Comparison of ENCODE assay signal across 8 cellular contexts in genomic region chr9:121744002-121744686, GRCh38.
DNase-seq lines count a peak whose midpoint lies in the region; ATAC-seq and TF ChIP-seq lines count a peak whose summit lies in the region.

No MANE protein-coding gene starts in this region.

- no peak overlapping the region for H3K4me3 Mint-ChIP-seq in activated CD4-positive, alpha-beta memory T cell treated with anti-CD3 and anti-CD28 coated beads, Interleukin-2, amount 10 ng/mL, durations not matched to agents 7 days and 5 days

- H3K36me3 ChIP-seq in HUES6 (ENCODE audit: control insufficient read depth, insufficient read depth, low read length), result no peaks in the 10 kb centered on the region

- H3K4me3 ChIP-seq in HUES6 (ENCODE audit: low read depth, low read length), result peak overlapping the region; percentile 43; the same call in 1 of the 2 replicates

- no peaks in the 10 kb centered on the region for H3K36me3 Mint-ChIP-seq in activated CD4-positive, alpha-beta memory T cell treated with anti-CD3 and anti-CD28 coated beads, Interleukin-2, amount 10 ng/mL, durations not matched to agents 7 days and 5 days (ENCODE audit: low read depth)

- peaks cover 8% of the 10 kb centered on the region for H3K27me3 Mint-ChIP-seq in activated CD4-positive, alpha-beta memory T cell treated with anti-CD3 and anti-CD28 coated beads, Interleukin-2, amount 10 ng/mL, durations not matched to agents 7 days and 5 days

- peak overlapping the region; percentile 51 for H3K9ac ChIP-seq in HUES6 (ENCODE audit: low read length)

- peak; percentile 61 for TF ChIP-seq CTCF in foreskin keratinocyte (conservative IDR thresholded peaks at IDR 0.05)
- no peak for TF ChIP-seq CTCF in omental fat pad (IDR thresholded peaks at IDR 0.05)

- CTCF ChIA-PET in activated CD4-positive, alpha-beta memory T cell treated with anti-CD3 and anti-CD28 coated beads, Interleukin-2, amount 10 ng/mL, durations not matched to agents 7 days and 5 days (lab: Charles Lee), result no interaction called here

- H3K27ac ChIP-seq in HUES6 (ENCODE audit: low read depth, low read length), result no peak overlapping the region
- H3K27ac ChIP-seq in foreskin keratinocyte, result no peak overlapping the region

- H3K9me3 Mint-ChIP-seq in activated CD4-positive, alpha-beta memory T cell treated with anti-CD3 and anti-CD28 coated beads, Interleukin-2, amount 10 ng/mL, durations not matched to agents 7 days and 5 days, result no peaks in the 10 kb centered on the region

- POLR2A ChIA-PET in activated CD4-positive, alpha-beta memory T cell treated with anti-CD3 and anti-CD28 coated beads, Interleukin-2, amount 10 ng/mL, durations not matched to agents 7 days and 5 days (lab: Charles Lee), result no interaction called here

- no peaks in the 10 kb centered on the region for H3K9me3 ChIP-seq in HUES6 (ENCODE audit: control insufficient read depth, insufficient read depth, low read depth, low read length)

- ATAC-seq in foreskin keratinocyte, result peak; percentile 13
- ATAC-seq in omental fat pad (ENCODE audit: low FRiP score), result peak; percentile 33
- ATAC-seq in GM18909 (IDR thresholded peaks at IDR 0.05; ENCODE audit: poor library complexity, unreplicated experiment), result no peak
- no peak for ATAC-seq in GM19463 (IDR thresholded peaks at IDR 0.05; ENCODE audit: unreplicated experiment)

- H3K27ac Mint-ChIP-seq in activated CD4-positive, alpha-beta memory T cell treated with anti-CD3 and anti-CD28 coated beads, Interleukin-2, amount 10 ng/mL, durations not matched to agents 7 days and 5 days, result no peak overlapping the region

- DNase-seq in NCI-H146 (lab: John Stamatoyannopoulos, UW) (peak; percentile 5), NCI-H146 treated with DMSO at 0.1 percent for 48 hours (lab: John Stamatoyannopoulos, UW; ENCODE audit: unreplicated experiment) (no peak), foreskin keratinocyte (no peak), omental fat pad (ENCODE audit: low spot score) (no peak)
- peak; percentile 52 for DNase-seq in activated CD4-positive, alpha-beta memory T cell treated with anti-CD3 and anti-CD28 coated beads, Interleukin-2, amount 10 ng/mL, durations not matched to agents 7 days and 5 days

- H3K4me1 Mint-ChIP-seq in activated CD4-positive, alpha-beta memory T cell treated with anti-CD3 and anti-CD28 coated beads, Interleukin-2, amount 10 ng/mL, durations not matched to agents 7 days and 5 days, result peaks cover 19% of the 10 kb centered on the region

- H3K4me1 ChIP-seq in HUES6 (ENCODE audit: control insufficient read depth, insufficient read depth, low read length) (peaks cover 71% of the 10 kb centered on the region), foreskin keratinocyte (no peaks in the 10 kb centered on the region)

- H3K27me3 ChIP-seq in HUES6 (ENCODE audit: control insufficient read depth, insufficient read depth, low read length) (no peaks in the 10 kb centered on the region), foreskin keratinocyte (no peaks in the 10 kb centered on the region)

Comparison
In these comparisons a context has a peak if more than half of its experiments do, and no peak if none do; other contexts are left out.
1. DNase-seq: peak in NCI-H146 (single experiment) and activated CD4-positive, alpha-beta memory T cell treated with anti-CD3 and anti-CD28 coated beads, Interleukin-2, amount 10 ng/mL, durations not matched to agents 7 days and 5 days (single experiment); none in NCI-H146 treated with DMSO at 0.1 percent for 48 hours (single experiment), foreskin keratinocyte (0 of 2) and omental fat pad (single experiment).
2. ATAC-seq: peak in foreskin keratinocyte (single experiment) and omental fat pad (single experiment); none in GM18909 (single experiment) and GM19463 (single experiment).